Comparison of ENCODE assay signal across 8 cellular contexts in the genomic region with DNA sequence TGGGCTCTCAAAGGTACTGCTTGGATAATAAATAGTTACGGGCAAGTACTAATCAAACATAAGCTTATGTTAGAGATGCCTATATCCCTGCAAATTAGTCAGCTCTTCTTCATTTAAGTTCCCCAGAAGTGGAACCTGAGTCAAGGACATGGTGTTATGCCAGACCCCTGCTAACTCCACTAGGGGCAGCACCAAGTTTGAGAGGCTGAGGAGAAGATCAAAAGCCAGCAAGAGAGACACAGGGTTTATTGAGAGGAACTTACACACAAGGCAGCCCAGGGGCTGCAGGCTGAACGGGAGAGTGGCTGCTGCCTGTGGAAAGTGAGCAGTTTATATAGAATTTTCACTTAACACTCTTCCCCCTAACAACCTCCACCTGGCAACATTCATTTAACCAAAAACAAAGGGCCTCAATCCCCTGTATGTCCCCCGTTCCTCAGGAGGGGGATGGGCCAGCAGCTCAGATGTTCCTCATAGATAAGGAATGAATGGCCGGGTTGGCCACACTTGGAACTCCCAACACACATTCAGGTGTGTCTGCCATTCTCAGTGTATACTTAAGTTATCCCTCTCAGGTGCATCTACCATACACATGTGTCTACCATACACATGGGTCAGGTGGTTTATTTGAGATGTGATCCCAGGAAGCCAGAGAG.
DNase-seq lines count a peak whose midpoint lies in the region; ATAC-seq and TF ChIP-seq lines count a peak whose summit lies in the region.

No MANE protein-coding gene starts in this region.

- no peaks in the 10 kb centered on the region for H3K36me3 ChIP-seq in sigmoid colon

- H3K27me3 ChIP-seq in sigmoid colon: no peaks in the 10 kb centered on the region

- no peak overlapping the region for H3K4me3 ChIP-seq in sigmoid colon

- no peak for TF ChIP-seq EP300 in sigmoid colon (IDR thresholded peaks at IDR 0.05)

- H3K9me3 ChIP-seq in sigmoid colon: no peaks in the 10 kb centered on the region

- 55 to 56% methylated on average over 4 of the region's 4 CpGs for WGBS in sigmoid colon, 2 donors

- H3K4me1 ChIP-seq in sigmoid colon: peaks cover 0 to 27% (median 22%) of the 10 kb centered on the region in 4 donors

- DNase-seq in dedifferentiated amniotic fluid mesenchymal stem cell (ENCODE audit: extremely low spot score): peak; percentile 64
- DNase-seq in sigmoid colon: no peak
- DNase-seq in LoVo (ENCODE audit: low spot score): no peak
- DNase-seq in NCI-H2081 treated with DMSO at 0.1 percent for 48 hours (lab: John Stamatoyannopoulos, UW): no peak
- DNase-seq in NCI-H1105 (lab: John Stamatoyannopoulos, UW): no peak
- DNase-seq in GM10266 (ENCODE audit: extremely low spot score): no peak

- peak; percentile 80 for ATAC-seq in GM18519 (IDR thresholded peaks at IDR 0.05; ENCODE audit: low FRiP score, unreplicated experiment)
- ATAC-seq in HG03565 (IDR thresholded peaks at IDR 0.05; ENCODE audit: unreplicated experiment): peak; percentile 65

- peak in 2 of 4 experiments; percentile 13 to 21 for TF ChIP-seq CTCF in sigmoid colon (IDR thresholded peaks at IDR 0.05)
- no peak for TF ChIP-seq CTCF in GM10266 (IDR thresholded peaks at IDR 0.05; ENCODE audit: control insufficient read depth, insufficient read depth, low read depth, missing control alignments)

- intact Hi-C loops in sigmoid colon (cut with DNase I): loop anchor here (5.0 kb wide), 1 partner anchor 61 kb away; a partner anchor contains a TSS

- no peak for TF ChIP-seq POLR2A in sigmoid colon (IDR thresholded peaks at IDR 0.05)

- peak overlapping the region; percentile 49 to 82 (median 70) for H3K27ac ChIP-seq in sigmoid colon
